30 cellular contexts compared by ENCODE assay signal in the genomic region with DNA sequence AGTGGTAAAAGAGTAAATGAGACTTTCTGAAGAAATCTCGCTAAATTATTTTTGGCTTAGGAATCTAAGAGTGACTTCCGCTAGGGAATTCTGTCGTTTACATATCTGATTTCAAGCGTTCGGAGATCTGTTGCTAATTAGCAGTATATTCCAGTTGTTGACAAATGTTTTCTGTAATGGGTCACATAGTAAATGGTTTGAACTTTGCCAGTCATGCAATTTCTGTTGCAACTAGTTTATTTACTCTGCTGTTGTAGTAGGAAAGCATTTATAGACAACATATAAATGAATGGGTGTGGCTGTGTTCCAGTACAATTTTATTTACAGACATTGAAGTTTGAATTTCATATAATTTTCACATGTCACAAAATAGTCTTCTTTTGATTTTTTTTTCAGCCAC. TPM values are rescaled to one million over a fixed set of nuclear protein-coding genes. Genes with fewer than 3 reads are reported as not detected.
DNase-seq lines count a peak whose midpoint lies in the region; ATAC-seq, FAIRE-seq and TF ChIP-seq lines count a peak whose summit lies in the region.
"Had no signal": no experiment of that assay in that cellular context is flagged by ENCODE, and none has a peak within 500 bp of the region (broad histone marks: within the 10 kb centered on the region; RNA-seq: fewer than 3 reads in every experiment).

No MANE protein-coding gene starts in this region.

- no peak for TF ChIP-seq RAD21 in GM12878 (IDR thresholded peaks at IDR 0.05; ENCODE audit: insufficient read depth, low read depth, low read length)

- H3K9ac ChIP-seq in HUES48 (ENCODE audit: low read depth, low read length) (no peak overlapping the region), GM12878 (ENCODE audit: control insufficient read depth, insufficient read depth, low read length) (no peak overlapping the region), neural progenitor cell (no peak overlapping the region)
- H3K9ac ChIP-seq: BLaER1 treated with 17β-estradiol and CSF1 and Interleukin-3, amounts not matched to agents 10 nM and 100 nM had no signal

- POLR2A ChIA-PET in GM12878 (lab: Charles Lee): interaction anchor here (0.7 to 1.6 kb wide), 2 partner anchors 11 to 13 kb away, joined by 4 to 5 read pairs; no protein-coding TSS in a partner anchor

- FAIRE-seq in GM12878 (lab: Jason Lieb, UNC): no peak
- FAIRE-seq: A549, GM12891 had no signal

- H4K20me1 ChIP-seq in GM12878 (ENCODE audit: control insufficient read depth, insufficient read depth): no peaks in the 10 kb centered on the region
- H4K20me1 ChIP-seq in neural progenitor cell (ENCODE audit: low read depth): no peaks in the 10 kb centered on the region
- H4K20me1 ChIP-seq: BLaER1 treated with 17β-estradiol and CSF1 and Interleukin-3, amounts not matched to agents 10 nM and 100 nM had no signal

- H3K4me1 ChIP-seq in HUES48 (ENCODE audit: control insufficient read depth, insufficient read depth, low read length): peaks cover 12% of the 10 kb centered on the region
- peaks cover 7% of the 10 kb centered on the region; the same call in 1 of the 2 replicates for H3K4me1 ChIP-seq in GM12878 (ENCODE audit: control insufficient read depth, insufficient read depth, low read length)
- peaks cover 13% of the 10 kb centered on the region for H3K4me1 ChIP-seq in neural progenitor cell
- H3K4me1 ChIP-seq: Peyer's patch had no signal

- RAD21 ChIA-PET in GM12878 (lab: Charles Lee; ENCODE audit: unreplicated experiment): interaction anchor here (1.0 to 1.5 kb wide), 5 partner anchors 9 to 165 kb away, joined by 4 to 8 read pairs (median 4); no protein-coding TSS in a partner anchor

- no peak overlapping the region for H3K27ac Mint-ChIP-seq in neural progenitor cell
- H3K27ac Mint-ChIP-seq: activated CD8-positive, alpha-beta T cell treated with anti-CD3 and anti-CD28 coated beads, Interleukin-2, amount 10 ng/mL, durations not matched to agents 7 days and 5 days; activated naive CD4-positive, alpha-beta T cell treated with anti-CD3 and anti-CD28 coated beads for 36 hours; memory B cell; T-cell had no signal

- H2AFZ ChIP-seq in GM12878 (ENCODE audit: control insufficient read depth, low read depth, low read length): no peak overlapping the region
- peak overlapping the region; percentile 80 for H2AFZ ChIP-seq in neural progenitor cell (replicated peaks)

- DNase-seq in AG10803 (ENCODE audit: low read depth) (peak; percentile 59), GM12878 (ENCODE audit: low read depth, low spot score) (no peak), neural progenitor cell (ENCODE audit: low spot score) (no peak), CD1c-positive myeloid dendritic cell (ENCODE audit: extremely low spot score) (no peak), amniotic stem cell (lab: John Stamatoyannopoulos, UW) (no peak)
- DNase-seq: activated CD8-positive, alpha-beta T cell treated with anti-CD3 and anti-CD28 coated beads, Interleukin-2, amount 10 ng/mL, durations not matched to agents 7 days and 5 days; activated naive CD4-positive, alpha-beta T cell treated with anti-CD3 and anti-CD28 coated beads for 36 hours; activated T-cell treated with anti-CD3 and anti-CD28 coated beads, Interleukin-2, amount 50 U/mL, for 48 hours; amygdala; Calu3; DND-41; heart left ventricle; KBM-7; left cardiac atrium; NCI-H1436 treated with DMSO at 0.1 percent for 48 hours; NCI-H524; NK-92 treated with Interleukin-12 subunit alpha and Interleukin-12 subunit beta, amount 100 ng/mL, for 24 hours; Peyer's patch; stimulated activated CD4-positive, alpha-beta T cell treated with anti-CD3 and anti-CD28 coated beads, Interleukin-1b, Interleukin-23, amount 100 ng/mL, for 48 hours; substantia nigra; T-cell had no signal

- BruUV-seq in GM12878 (replicated peaks; lab: Mats Ljungman, UMichigan): no TSS peak

- H3K4me3 Mint-ChIP-seq in neural progenitor cell: no peak overlapping the region
- H3K4me3 Mint-ChIP-seq: activated CD8-positive, alpha-beta T cell treated with anti-CD3 and anti-CD28 coated beads, Interleukin-2, amount 10 ng/mL, durations not matched to agents 7 days and 5 days; activated naive CD4-positive, alpha-beta T cell treated with anti-CD3 and anti-CD28 coated beads for 36 hours; memory B cell; T-cell had no signal

- H3F3A ChIP-seq in neural progenitor cell (ENCODE audit: low read depth): peaks cover 3% of the 10 kb centered on the region

- no peaks in the 10 kb centered on the region for H3K79me2 ChIP-seq in GM12878 (ENCODE audit: control insufficient read depth, insufficient read depth, low read length)
- no peaks in the 10 kb centered on the region for H3K79me2 ChIP-seq in neural progenitor cell (ENCODE audit: low read depth)

- ATAC-seq in GM12878 (no peak), GM18873 (IDR thresholded peaks at IDR 0.05; ENCODE audit: low FRiP score, unreplicated experiment) (no peak), GM19023 (IDR thresholded peaks at IDR 0.05; ENCODE audit: unreplicated experiment) (no peak)
- ATAC-seq: A549; activated CD8-positive, alpha-beta T cell treated with anti-CD3 and anti-CD28 coated beads, Interleukin-2, amount 10 ng/mL, durations not matched to agents 7 days and 5 days; HCT116; T-cell had no signal

- H3K27ac ChIP-seq in HUES48 (ENCODE audit: low read depth, low read length) (peak overlapping the region; percentile 80), GM12878 (ENCODE audit: control insufficient read depth, insufficient read depth) (no peak overlapping the region), neural progenitor cell (no peak overlapping the region)
- H3K27ac ChIP-seq: A549; BLaER1 treated with 17β-estradiol and CSF1 and Interleukin-3, amounts not matched to agents 10 nM and 100 nM; Peyer's patch; prostate gland had no signal

- H3K4me3 ChIP-seq in AG10803 (ENCODE audit: low read length) (no peak overlapping the region), HUES48 (ENCODE audit: low read depth, low read length) (no peak overlapping the region), GM12878 (no peak overlapping the region), neural progenitor cell (no peak overlapping the region)
- H3K4me3 ChIP-seq: A549; BLaER1 treated with 17β-estradiol and CSF1 and Interleukin-3, amounts not matched to agents 10 nM and 100 nM; heart left ventricle; Peyer's patch; prostate gland had no signal

- WGBS in GM12878 (ENCODE audit: insufficient coverage, insufficient replicate concordance, low lambda C conversion rate, missing lambda C conversion rate): 100% methylated on average over 5 of the region's 5 CpGs

- TF ChIP-seq EP300 in GM12878 (IDR thresholded peaks at IDR 0.05; ENCODE audit: borderline replicate concordance in 1 of 2, control insufficient read depth in 1 of 2, low read depth in 2 of 2, low read length in 2 of 2): no peak

- CTCF ChIA-PET in GM12878 (lab: Yijun Ruan, JAX): interaction anchor here (1.0 to 1.1 kb wide), 5 partner anchors 51 to 673 kb away, joined by 3 to 5 read pairs (median 3); no protein-coding TSS in a partner anchor

- intact Hi-C loops in GM12878 (cut with micrococcal nuclease; ENCODE audit: unreplicated experiment): no loop called here

- no peak for TF ChIP-seq CTCF in AG10803 (conservative IDR thresholded peaks at IDR 0.05; ENCODE audit: low read length)
- TF ChIP-seq CTCF in GM12878 (IDR thresholded peaks at IDR 0.05 in 2 of 3, conservative IDR thresholded peaks at IDR 0.05 in 1 of 3; ENCODE audit: control insufficient read depth in 2 of 3, extremely low read depth in 1 of 3, insufficient read depth in 1 of 3, low read depth in 3 of 3, low read length in 3 of 3): no peak
- TF ChIP-seq CTCF in neural progenitor cell (IDR thresholded peaks at IDR 0.05): no peak

- no peaks in the 10 kb centered on the region for H3K36me3 ChIP-seq in HUES48 (ENCODE audit: control insufficient read depth, insufficient read depth, low read length)
- no peaks in the 10 kb centered on the region for H3K36me3 ChIP-seq in GM12878 (ENCODE audit: control insufficient read depth in 2 of 2, insufficient read depth in 2 of 2, low read length in 1 of 2)
- H3K36me3 ChIP-seq in neural progenitor cell: no peaks in the 10 kb centered on the region
- H3K36me3 ChIP-seq: BLaER1 treated with 17β-estradiol and CSF1 and Interleukin-3, amounts not matched to agents 10 nM and 100 nM; heart left ventricle; Peyer's patch; prostate gland had no signal

- H3K9me3 ChIP-seq in HUES48 (ENCODE audit: control insufficient read depth, insufficient read depth, low read length): no peaks in the 10 kb centered on the region
- no peaks in the 10 kb centered on the region for H3K9me3 ChIP-seq in GM12878 (replicated peaks; ENCODE audit: control insufficient read depth, insufficient read depth, low read length)
- no peaks in the 10 kb centered on the region for H3K9me3 ChIP-seq in neural progenitor cell (ENCODE audit: low read depth)
- H3K9me3 ChIP-seq: A549; BLaER1 treated with 17β-estradiol and CSF1 and Interleukin-3, amounts not matched to agents 10 nM and 100 nM; heart left ventricle; Peyer's patch; prostate gland had no signal

- no peak for TF ChIP-seq POLR2A in GM12878 (IDR thresholded peaks at IDR 0.05; ENCODE audit: low read depth, low read length)

- H3K4me2 ChIP-seq in GM12878 (ENCODE audit: control insufficient read depth, insufficient read depth) (no peak overlapping the region), neural progenitor cell (no peak overlapping the region)
- H3K4me2 ChIP-seq: A549 had no signal

- H3K4me1 Mint-ChIP-seq in neural progenitor cell: peaks cover 9% of the 10 kb centered on the region

- no peaks in the 10 kb centered on the region for H3K27me3 Mint-ChIP-seq in neural progenitor cell (ENCODE audit: insufficient read depth, low read depth)
- H3K27me3 Mint-ChIP-seq: memory B cell, T-cell had no signal

- SMC1A ChIA-PET in GM12878 (lab: Charles Lee; ENCODE audit: uncharacterized antibody, unreplicated experiment): interaction anchor here (1.1 to 3.2 kb wide), 4 partner anchors 9 to 61 kb away, joined by 3 to 19 read pairs (median 9); no protein-coding TSS in a partner anchor

- H3K36me3 Mint-ChIP-seq in neural progenitor cell: no peaks in the 10 kb centered on the region
- H3K36me3 Mint-ChIP-seq: memory B cell, T-cell had no signal

- H3K9me3 Mint-ChIP-seq in neural progenitor cell: no peaks in the 10 kb centered on the region
- H3K9me3 Mint-ChIP-seq: activated naive CD4-positive, alpha-beta T cell treated with anti-CD3 and anti-CD28 coated beads for 36 hours; memory B cell; T-cell had no signal

- no peaks in the 10 kb centered on the region for H3K27me3 ChIP-seq in HUES48 (ENCODE audit: control insufficient read depth, insufficient read depth, low read length)
- no peaks in the 10 kb centered on the region for H3K27me3 ChIP-seq in GM12878 (replicated peaks in 1 of 2; ENCODE audit: control insufficient read depth in 2 of 2, insufficient read depth in 2 of 2, low read length in 1 of 2)
- no peaks in the 10 kb centered on the region for H3K27me3 ChIP-seq in neural progenitor cell
- H3K27me3 ChIP-seq: BLaER1 treated with 17β-estradiol and CSF1 and Interleukin-3, amounts not matched to agents 10 nM and 100 nM; heart left ventricle; Peyer's patch had no signal

- in situ Hi-C loops in GM12878 (cut with MboI): no loop called here

RNA-seq across cellular contexts. Expression of gene JAK2, which starts 57.4 kb away (rescaled TPM):
- 76.8 and 82.4 TPM in 2 replicates for total RNA-seq in GM12878 (2013; cell fraction: nucleolus; rRNA removed)
- 14.0 and 18.3 TPM in 2 replicates for total RNA-seq in GM12878 (2014; rRNA removed)
- 22.9 and 25.9 TPM in 2 replicates for total RNA-seq in GM12878 (2014; rRNA removed; fragmentation: Illumina TruSeq; extraction: Trizol)
- 15.4 and 18.3 TPM in 2 replicates for total RNA-seq in GM12878 (2021)
- 3.1 TPM for polyA plus RNA-seq in GM12878 (2011; ENCODE audit: low read depth)
- polyA plus RNA-seq in GM12878 (2011; rRNA removed): 12.4 and 18.2 TPM in 2 replicates
- polyA plus RNA-seq in GM12878 (2011; cell fraction: cytosol; rRNA removed): 4.5 and 6.3 TPM in 2 replicates
- 12.4 and 13.9 TPM in 2 replicates for polyA plus RNA-seq in GM12878 (2011; cell fraction: nucleus; rRNA removed)
- 5.9 and 8.4 TPM in 2 replicates for polyA plus RNA-seq in GM12878 (2012)
- polyA plus RNA-seq in GM12878 (2014; fragmentation: Illumina TruSeq; extraction: Trizol): 17.3 and 24.3 TPM in 2 replicates
- polyA plus RNA-seq in GM12878 (2014; fragmentation: Nextera tagmentation; extraction: Ambion mirVana): 1 to 10 TPM; 4.1 to 4.9 TPM
- 10.4 and 12.4 TPM in 2 replicates for polyA plus RNA-seq in GM12878 (2014; rRNA removed)
- 10 to 100 TPM; 13.4 to 15.1 TPM for polyA plus RNA-seq in GM12878 (2016; fragmentation: Nextera tagmentation; extraction: Ambion mirVana)
- 22.7 and 32.1 TPM in 2 replicates for polyA minus RNA-seq in GM12878 (2011; rRNA and poly(A)+ RNA removed)
- polyA minus RNA-seq in GM12878 (2011; cell fraction: cytosol; rRNA and poly(A)+ RNA removed): 6.7 and 7.8 TPM in 2 replicates
- 22.4 and 38.7 TPM in 2 replicates for polyA minus RNA-seq in GM12878 (2011; cell fraction: nucleus; rRNA and poly(A)+ RNA removed)
- total RNA-seq in neural progenitor cell (ENCODE audit: low replicate concordance): 3.2 and 3.9 TPM in 2 replicates
